1 cellular context compared by ENCODE assay signal in genomic region chr3:153138267-153139210, GRCh38.
TF ChIP-seq lines count a peak whose summit lies in the region.

No MANE protein-coding gene starts in this region.

TF ChIP-seq in HepG2, 621 proteins besides CTCF, POLR2A, EP300 and RAD21 (continued from another document and continues in another):
- 0 out of 2 replicates have a peak, but pooled peaks have one; percentile 18 for TF ChIP-seq MYC (CRISPR knock-in tag; IDR thresholded peaks at IDR 0.05; ENCODE audit: borderline replicate concordance)
- peak in 1 of 2 experiments; percentile 59; a peak in 1 of 4 replicates for TF ChIP-seq REST (IDR thresholded peaks at IDR 0.05; ENCODE audit: borderline replicate concordance in 1 of 2, low read depth in 1 of 2, low read length in 2 of 2)
- peak; percentile 37; the same call in 1 of the 2 replicates for TF ChIP-seq ZNF580 (CRISPR knock-in tag; IDR thresholded peaks at IDR 0.05; ENCODE audit: borderline replicate concordance, low read depth)
- TF ChIP-seq DPF2 (CRISPR knock-in tag; IDR thresholded peaks at IDR 0.05; ENCODE audit: borderline replicate concordance, low read depth): peak; percentile 24; the same call in 1 of the 2 replicates
- TF ChIP-seq ZNF577 (CRISPR knock-in tag; IDR thresholded peaks at IDR 0.05; ENCODE audit: borderline replicate concordance, low read depth): no peak
- TF ChIP-seq NR3C1 (CRISPR knock-in tag; IDR thresholded peaks at IDR 0.05): no peak
- TF ChIP-seq FOXK2 (IDR thresholded peaks at IDR 0.05): peak; percentile 86
- TF ChIP-seq ZNF616 (CRISPR knock-in tag; IDR thresholded peaks at IDR 0.05; ENCODE audit: low read depth): no peak
- peak; percentile 32; the same call in 1 of the 2 replicates for TF ChIP-seq GATA4 (IDR thresholded peaks at IDR 0.05; ENCODE audit: borderline replicate concordance, low read depth)
- peak; percentile 50 for TF ChIP-seq GABPB1 (CRISPR knock-in tag; IDR thresholded peaks at IDR 0.05)
- TF ChIP-seq TEAD3 (CRISPR knock-in tag; optimal IDR thresholded peaks at IDR 0.05; ENCODE audit: borderline replicate concordance): peak; percentile 80
- peak; percentile 84 for TF ChIP-seq ATF7 (IDR thresholded peaks at IDR 0.05)
- TF ChIP-seq ATF7 (CRISPR knock-in tag; IDR thresholded peaks at IDR 0.05): peak; percentile 90
- peak; percentile 50; the same call in 1 of the 2 replicates for TF ChIP-seq ZNF414 (CRISPR knock-in tag; IDR thresholded peaks at IDR 0.05)
- peak; percentile 85 for TF ChIP-seq ERF (CRISPR knock-in tag; IDR thresholded peaks at IDR 0.05)
- TF ChIP-seq MAFG (CRISPR knock-in tag; IDR thresholded peaks at IDR 0.05): peak; percentile 91
- TF ChIP-seq PRMT3 (CRISPR knock-in tag; IDR thresholded peaks at IDR 0.05; ENCODE audit: borderline replicate concordance, low read depth): no peak
- TF ChIP-seq, protein P1, sequence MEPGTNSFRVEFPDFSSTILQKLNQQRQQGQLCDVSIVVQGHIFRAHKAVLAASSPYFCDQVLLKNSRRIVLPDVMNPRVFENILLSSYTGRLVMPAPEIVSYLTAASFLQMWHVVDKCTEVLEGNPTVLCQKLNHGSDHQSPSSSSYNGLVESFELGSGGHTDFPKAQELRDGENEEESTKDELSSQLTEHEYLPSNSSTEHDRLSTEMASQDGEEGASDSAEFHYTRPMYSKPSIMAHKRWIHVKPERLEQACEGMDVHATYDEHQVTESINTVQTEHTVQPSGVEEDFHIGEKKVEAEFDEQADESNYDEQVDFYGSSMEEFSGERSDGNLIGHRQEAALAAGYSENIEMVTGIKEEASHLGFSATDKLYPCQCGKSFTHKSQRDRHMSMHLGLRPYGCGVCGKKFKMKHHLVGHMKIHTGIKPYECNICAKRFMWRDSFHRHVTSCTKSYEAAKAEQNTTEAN (CRISPR knock-in tag; conservative IDR thresholded peaks at IDR 0.05): 0 out of 2 replicates have a peak, but pooled peaks have one; percentile 44
- peak; percentile 90 for TF ChIP-seq JUND (CRISPR knock-in tag; IDR thresholded peaks at IDR 0.05)
- TF ChIP-seq POLR2AphosphoS2 (IDR thresholded peaks at IDR 0.05; ENCODE audit: low read depth, low read length): no peak
- TF ChIP-seq PLRG1 (conservative IDR thresholded peaks at IDR 0.05): no peak
- TF ChIP-seq, protein P2, sequence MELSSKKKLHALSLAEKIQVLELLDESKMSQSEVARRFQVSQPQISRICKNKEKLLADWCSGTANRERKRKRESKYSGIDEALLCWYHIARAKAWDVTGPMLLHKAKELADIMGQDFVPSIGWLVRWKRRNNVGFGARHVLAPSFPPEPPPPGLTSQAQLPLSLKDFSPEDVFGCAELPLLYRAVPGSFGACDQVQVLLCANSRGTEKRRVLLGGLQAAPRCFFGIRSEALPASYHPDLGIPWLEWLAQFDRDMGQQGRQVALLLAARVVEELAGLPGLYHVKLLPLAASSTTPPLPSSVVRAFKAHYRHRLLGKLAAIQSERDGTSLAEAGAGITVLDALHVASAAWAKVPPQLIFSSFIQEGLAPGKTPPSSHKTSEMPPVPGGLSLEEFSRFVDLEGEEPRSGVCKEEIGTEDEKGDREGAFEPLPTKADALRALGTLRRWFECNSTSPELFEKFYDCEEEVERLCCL (CRISPR knock-in tag; IDR thresholded peaks at IDR 0.05; ENCODE audit: borderline replicate concordance): no peak
- TF ChIP-seq MEF2D (CRISPR knock-in tag; IDR thresholded peaks at IDR 0.05): peak; percentile 59; the same call in 1 of the 2 replicates
- TF ChIP-seq BRCA1 (CRISPR knock-in tag; IDR thresholded peaks at IDR 0.05): no peak
- peak; percentile 87; the same call in 1 of the 2 replicates for TF ChIP-seq DNMT3B (CRISPR knock-in tag; conservative IDR thresholded peaks at IDR 0.05)
- TF ChIP-seq ATF3 (CRISPR knock-in tag; IDR thresholded peaks at IDR 0.05): peak; percentile 82
- TF ChIP-seq ZBTB3 (CRISPR knock-in tag; IDR thresholded peaks at IDR 0.05; ENCODE audit: borderline replicate concordance, low read depth): no peak
- TF ChIP-seq SKI (IDR thresholded peaks at IDR 0.05; ENCODE audit: partially characterized antibody): peak; percentile 81
- TF ChIP-seq HOXA5 (CRISPR knock-in tag; IDR thresholded peaks at IDR 0.05): 0 out of 2 replicates have a peak, but pooled peaks have one; percentile 29
- no peak for TF ChIP-seq ZNF264 (CRISPR knock-in tag; IDR thresholded peaks at IDR 0.05)
- TF ChIP-seq FOXK1 (CRISPR knock-in tag; IDR thresholded peaks at IDR 0.05; ENCODE audit: borderline replicate concordance, low read depth): peak; percentile 98
- TF ChIP-seq, protein P3, sequence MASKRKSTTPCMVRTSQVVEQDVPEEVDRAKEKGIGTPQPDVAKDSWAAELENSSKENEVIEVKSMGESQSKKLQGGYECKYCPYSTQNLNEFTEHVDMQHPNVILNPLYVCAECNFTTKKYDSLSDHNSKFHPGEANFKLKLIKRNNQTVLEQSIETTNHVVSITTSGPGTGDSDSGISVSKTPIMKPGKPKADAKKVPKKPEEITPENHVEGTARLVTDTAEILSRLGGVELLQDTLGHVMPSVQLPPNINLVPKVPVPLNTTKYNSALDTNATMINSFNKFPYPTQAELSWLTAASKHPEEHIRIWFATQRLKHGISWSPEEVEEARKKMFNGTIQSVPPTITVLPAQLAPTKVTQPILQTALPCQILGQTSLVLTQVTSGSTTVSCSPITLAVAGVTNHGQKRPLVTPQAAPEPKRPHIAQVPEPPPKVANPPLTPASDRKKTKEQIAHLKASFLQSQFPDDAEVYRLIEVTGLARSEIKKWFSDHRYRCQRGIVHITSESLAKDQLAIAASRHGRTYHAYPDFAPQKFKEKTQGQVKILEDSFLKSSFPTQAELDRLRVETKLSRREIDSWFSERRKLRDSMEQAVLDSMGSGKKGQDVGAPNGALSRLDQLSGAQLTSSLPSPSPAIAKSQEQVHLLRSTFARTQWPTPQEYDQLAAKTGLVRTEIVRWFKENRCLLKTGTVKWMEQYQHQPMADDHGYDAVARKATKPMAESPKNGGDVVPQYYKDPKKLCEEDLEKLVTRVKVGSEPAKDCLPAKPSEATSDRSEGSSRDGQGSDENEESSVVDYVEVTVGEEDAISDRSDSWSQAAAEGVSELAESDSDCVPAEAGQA (IDR thresholded peaks at IDR 0.05; ENCODE audit: low read depth): no peak
- TF ChIP-seq, protein P3 (CRISPR knock-in tag; IDR thresholded peaks at IDR 0.05; ENCODE audit: borderline replicate concordance): no peak
- TF ChIP-seq SIX1 (CRISPR knock-in tag; IDR thresholded peaks at IDR 0.05; ENCODE audit: borderline replicate concordance): no peak
- TF ChIP-seq, protein P4, sequence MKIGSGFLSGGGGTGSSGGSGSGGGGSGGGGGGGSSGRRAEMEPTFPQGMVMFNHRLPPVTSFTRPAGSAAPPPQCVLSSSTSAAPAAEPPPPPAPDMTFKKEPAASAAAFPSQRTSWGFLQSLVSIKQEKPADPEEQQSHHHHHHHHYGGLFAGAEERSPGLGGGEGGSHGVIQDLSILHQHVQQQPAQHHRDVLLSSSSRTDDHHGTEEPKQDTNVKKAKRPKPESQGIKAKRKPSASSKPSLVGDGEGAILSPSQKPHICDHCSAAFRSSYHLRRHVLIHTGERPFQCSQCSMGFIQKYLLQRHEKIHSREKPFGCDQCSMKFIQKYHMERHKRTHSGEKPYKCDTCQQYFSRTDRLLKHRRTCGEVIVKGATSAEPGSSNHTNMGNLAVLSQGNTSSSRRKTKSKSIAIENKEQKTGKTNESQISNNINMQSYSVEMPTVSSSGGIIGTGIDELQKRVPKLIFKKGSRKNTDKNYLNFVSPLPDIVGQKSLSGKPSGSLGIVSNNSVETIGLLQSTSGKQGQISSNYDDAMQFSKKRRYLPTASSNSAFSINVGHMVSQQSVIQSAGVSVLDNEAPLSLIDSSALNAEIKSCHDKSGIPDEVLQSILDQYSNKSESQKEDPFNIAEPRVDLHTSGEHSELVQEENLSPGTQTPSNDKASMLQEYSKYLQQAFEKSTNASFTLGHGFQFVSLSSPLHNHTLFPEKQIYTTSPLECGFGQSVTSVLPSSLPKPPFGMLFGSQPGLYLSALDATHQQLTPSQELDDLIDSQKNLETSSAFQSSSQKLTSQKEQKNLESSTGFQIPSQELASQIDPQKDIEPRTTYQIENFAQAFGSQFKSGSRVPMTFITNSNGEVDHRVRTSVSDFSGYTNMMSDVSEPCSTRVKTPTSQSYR (CRISPR knock-in tag; IDR thresholded peaks at IDR 0.05; ENCODE audit: borderline replicate concordance): peak; percentile 7; the same call in 1 of the 2 replicates
- TF ChIP-seq AGO2 (optimal IDR thresholded peaks at IDR 0.05; ENCODE audit: low read depth, low read length): no peak
- TF ChIP-seq ZKSCAN8 (CRISPR knock-in tag; IDR thresholded peaks at IDR 0.05; ENCODE audit: borderline replicate concordance): peak; percentile 63; the same call in 1 of the 2 replicates
- TF ChIP-seq HOXD1 (CRISPR knock-in tag; IDR thresholded peaks at IDR 0.05): 0 out of 2 replicates have a peak, but pooled peaks have one; percentile 22
- TF ChIP-seq TCF7 (IDR thresholded peaks at IDR 0.05; ENCODE audit: low read depth): peak; percentile 53
- TF ChIP-seq TMF1 (CRISPR knock-in tag; IDR thresholded peaks at IDR 0.05; ENCODE audit: low read depth): no peak
- TF ChIP-seq HMG20A (CRISPR knock-in tag; IDR thresholded peaks at IDR 0.05; ENCODE audit: borderline replicate concordance): peak; percentile 92; the same call in 1 of the 2 replicates
- peak; percentile 85 for TF ChIP-seq RARA (CRISPR knock-in tag; IDR thresholded peaks at IDR 0.05)
- no peak for TF ChIP-seq ZNF678 (CRISPR knock-in tag; IDR thresholded peaks at IDR 0.05)
- no peak for TF ChIP-seq RFXAP (CRISPR knock-in tag; IDR thresholded peaks at IDR 0.05; ENCODE audit: borderline replicate concordance)
